ENCODE assay signal across 18 cellular contexts in genomic region chr4:48184891-48185290, GRCh38. TPM values are rescaled to one million over a fixed set of nuclear protein-coding genes. Genes with fewer than 3 reads are reported as not detected.
DNase-seq lines count a peak whose midpoint lies in the region; ATAC-seq and TF ChIP-seq lines count a peak whose summit lies in the region.
"Had no signal": no experiment of that assay in that cellular context is flagged by ENCODE, and none has a peak within 500 bp of the region (broad histone marks: within the 10 kb centered on the region; RNA-seq: fewer than 3 reads in every experiment).

No MANE protein-coding gene starts in this region.

- in situ Hi-C loops in mammary epithelial cell (cut with MboI; ENCODE audit: low sequenced_read_pairs in 2 of 2), result no loop called here

- BruUV-seq in MCF 10A (replicated peaks; lab: Mats Ljungman, UMichigan) (no TSS peak), mammary epithelial cell (replicated peaks; lab: Mats Ljungman, UMichigan) (no TSS peak)

- H3K27me3 ChIP-seq in mammary epithelial cell (ENCODE audit: insufficient read depth, low read length) (peaks cover 2% of the 10 kb centered on the region), adipocyte (replicated peaks; ENCODE audit: control insufficient read depth, insufficient read depth, low read length) (peaks cover 3% of the 10 kb centered on the region)
- H3K27me3 ChIP-seq: BLaER1 had no signal

- H3K9ac ChIP-seq in mammary epithelial cell (ENCODE audit: insufficient read depth, low read length) (no peak overlapping the region), adipocyte (ENCODE audit: low read length) (no peak overlapping the region)
- H3K9ac ChIP-seq: BLaER1 had no signal

- H2AFZ ChIP-seq in mammary epithelial cell (ENCODE audit: low read depth, low read length), result no peak overlapping the region

- CTCF ChIA-PET in MCF 10A (lab: Yijun Ruan, JAX) (no interaction called here), mammary epithelial cell (lab: Charles Lee; ENCODE audit: low non-redundant PET) (no interaction called here)

- H3K4me3 ChIP-seq in mammary epithelial cell (replicated peaks in 1 of 3; ENCODE audit: insufficient read depth in 1 of 3, low read depth in 2 of 3, low read length in 3 of 3) (no peak overlapping the region), adipocyte (ENCODE audit: low read length) (no peak overlapping the region)
- H3K4me3 ChIP-seq: BLaER1 had no signal

- no peak overlapping the region for H3K27ac ChIP-seq in mammary epithelial cell (ENCODE audit: insufficient read depth, low read depth, low read length)
- H3K27ac ChIP-seq: BLaER1 had no signal

- H3K9me3 ChIP-seq in mammary epithelial cell (replicated peaks; ENCODE audit: insufficient read depth, low read length) (no peaks in the 10 kb centered on the region), adipocyte (ENCODE audit: control insufficient read depth, low read length) (no peaks in the 10 kb centered on the region)

- no peaks in the 10 kb centered on the region for H3K79me2 ChIP-seq in mammary epithelial cell (ENCODE audit: insufficient read depth, low read length)

- H3K27me3 Mint-ChIP-seq in MCF 10A (ENCODE audit: insufficient read depth, unreplicated experiment), result no peaks in the 10 kb centered on the region
- H3K27me3 Mint-ChIP-seq: CD8-positive, alpha-beta memory T cell had no signal

- DNase-seq in MCF 10A (ENCODE audit: unreplicated experiment) (no peak), mammary epithelial cell (no peak), adipocyte (ENCODE audit: low read depth) (peak; percentile 30), fibroblast of peridontal ligament (ENCODE audit: extremely low read depth) (peak; percentile 80), stromal cell of bone marrow (ENCODE audit: low read depth) (peak; percentile 10), GM20000 (ENCODE audit: low spot score) (no peak), hypothalamus (lab: John Stamatoyannopoulos, UW) (no peak)
- DNase-seq: 8988T; CD8-positive, alpha-beta memory T cell; DND-41; NCI-H1048; NCI-H510A treated with DMSO at 0.1 percent for 48 hours; NK-92 treated with Interleukin-12 subunit alpha and Interleukin-12 subunit beta, amount 100 ng/mL, for 24 hours; RPMI8226; SIG-M5 had no signal

- POLR2A ChIA-PET in MCF 10A (lab: Yijun Ruan, JAX), result no interaction called here

- TF ChIP-seq CTCF in MCF 10A (IDR thresholded peaks at IDR 0.05; ENCODE audit: unreplicated experiment), result no peak
- TF ChIP-seq CTCF in mammary epithelial cell (conservative IDR thresholded peaks at IDR 0.05 in 1 of 2, IDR thresholded peaks at IDR 0.05 in 1 of 2; ENCODE audit: extremely low read depth in 1 of 2, insufficient read depth in 1 of 2, low read depth in 1 of 2, low read length in 2 of 2), result no peak
- TF ChIP-seq CTCF in GM20000 (IDR thresholded peaks at IDR 0.05; ENCODE audit: extremely low read depth, missing control alignments), result no peak

- peak overlapping the region; percentile 67 for H3K27ac Mint-ChIP-seq in MCF 10A (ENCODE audit: low read depth, unreplicated experiment)

- ATAC-seq in HG02759 (IDR thresholded peaks at IDR 0.05; ENCODE audit: unreplicated experiment), result no peak
- ATAC-seq: HCT116 had no signal

- no peak overlapping the region for H3K4me2 ChIP-seq in mammary epithelial cell (ENCODE audit: insufficient read depth, low read depth, low read length)
- H3K4me2 ChIP-seq: BLaER1 had no signal

- H3K4me1 ChIP-seq in mammary epithelial cell (ENCODE audit: insufficient read depth, low read length) (no peaks in the 10 kb centered on the region), adipocyte (ENCODE audit: control insufficient read depth, insufficient read depth, low read length) (peaks cover 4% of the 10 kb centered on the region)

- intact Hi-C loops in MCF 10A (cut with micrococcal nuclease), result no loop called here
- intact Hi-C loops in mammary epithelial cell (cut with micrococcal nuclease), result no loop called here

- H3K4me1 Mint-ChIP-seq in MCF 10A (ENCODE audit: insufficient read depth, unreplicated experiment), result peaks cover 6% of the 10 kb centered on the region
- H3K4me1 Mint-ChIP-seq: CD8-positive, alpha-beta memory T cell had no signal

- dilution Hi-C loops in mammary epithelial cell (cut with HindIII; ENCODE audit: low sequenced_read_pairs), result loop anchor here (5.0 kb wide), 2 partner anchors 37 to 77 kb away; no protein-coding TSS in a partner anchor

- 88% methylated on average over 3 of the region's 3 CpGs for WGBS in mammary epithelial cell (ENCODE audit: low coverage, missing lambda C conversion rate)

- no peaks in the 10 kb centered on the region for H3K9me3 Mint-ChIP-seq in MCF 10A (ENCODE audit: unreplicated experiment)
- H3K9me3 Mint-ChIP-seq: CD8-positive, alpha-beta memory T cell had no signal

- H3K36me3 ChIP-seq in mammary epithelial cell (ENCODE audit: insufficient read depth, low read length) (no peaks in the 10 kb centered on the region), adipocyte (ENCODE audit: control insufficient read depth, insufficient read depth, low read length, severe bottlenecking) (no peaks in the 10 kb centered on the region)

- H3K4me3 Mint-ChIP-seq in MCF 10A (ENCODE audit: unreplicated experiment), result no peak overlapping the region
- H3K4me3 Mint-ChIP-seq: CD8-positive, alpha-beta memory T cell had no signal

- H4K20me1 ChIP-seq in mammary epithelial cell (ENCODE audit: insufficient read depth, low read length), result no peaks in the 10 kb centered on the region

- H3K36me3 Mint-ChIP-seq in MCF 10A (ENCODE audit: insufficient read depth, unreplicated experiment), result no peaks in the 10 kb centered on the region
- H3K36me3 Mint-ChIP-seq: CD8-positive, alpha-beta memory T cell had no signal

RNA-seq across cellular contexts. Expression of gene TXK, which starts 50.8 kb away (rescaled TPM):
- total RNA-seq in MCF 10A (2022), result not detected in 2 replicates
- total RNA-seq in mammary epithelial cell, result under 1 TPM in 1 of 2 donors, not detected in 1; 0.17 TPM
- not detected for polyA plus RNA-seq in mammary epithelial cell
- polyA minus RNA-seq in mammary epithelial cell, result not detected

Comparison
In these comparisons a context has a peak if more than half of its experiments do, and no peak if none do; other contexts are left out.
1. DNase-seq: peak in adipocyte (single experiment), fibroblast of peridontal ligament (single experiment) and stromal cell of bone marrow (single experiment); none in MCF 10A (single experiment), mammary epithelial cell (single experiment), GM20000 (single experiment) and hypothalamus (0 of 51).